14 cellular contexts compared by ENCODE assay signal in the genomic region with DNA sequence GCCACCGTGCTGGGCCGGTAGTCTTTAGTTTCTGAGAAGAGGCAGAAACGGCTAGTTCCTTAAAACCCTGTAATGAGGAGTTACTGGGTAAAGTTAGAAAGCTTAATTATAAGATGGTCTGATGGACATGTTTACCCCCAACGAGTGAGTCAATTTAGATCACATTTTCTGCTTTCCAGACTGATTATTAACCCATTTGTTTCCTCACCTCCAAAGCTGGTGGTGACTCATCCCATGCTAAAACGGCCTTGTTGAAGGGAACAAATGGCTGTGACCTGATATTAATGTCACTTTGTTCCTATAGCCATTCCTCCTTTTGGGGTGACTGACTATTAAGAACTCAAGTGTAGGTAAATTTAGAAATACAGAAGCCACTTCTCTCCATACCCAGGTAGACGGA.
A peak's percentile ranks its signal among the peaks of the same experiment; 100 is the strongest.
DNase-seq lines count a peak whose midpoint lies in the region.
"Had no signal": no experiment of that assay in that cellular context is flagged by ENCODE, and none has a peak within 500 bp of the region (broad histone marks: within the 10 kb centered on the region; RNA-seq: fewer than 3 reads in every experiment).

No MANE protein-coding gene starts in this region.

- peak; percentile 7 for DNase-seq in HK-2 (ENCODE audit: unreplicated experiment)
- peak; percentile 3 for DNase-seq in glomerular visceral epithelial cell (ENCODE audit: extremely low spot score)
- DNase-seq in renal cortical epithelial cell (ENCODE audit: low read depth): peak; percentile 64
- DNase-seq in NCI-H345 treated with DMSO at 0.1 percent for 48 hours (lab: John Stamatoyannopoulos, UW; ENCODE audit: unreplicated experiment): no peak
- no peak for DNase-seq in amniotic stem cell (lab: John Stamatoyannopoulos, UW)
- no peak for DNase-seq in SW 1271 (lab: John Stamatoyannopoulos, UW)
- DNase-seq: 8988T; AML-193; Caco-2; Calu3; CD4-positive, alpha-beta T cell; CD8-positive, alpha-beta T cell; DMS79 treated with DMSO at 0.1 percent for 48 hours; GF-D8 had no signal

Comparison
In these comparisons a context has a peak if more than half of its experiments do, and no peak if none do; other contexts are left out.
1. DNase-seq: peak in HK-2 (single experiment), glomerular visceral epithelial cell (single experiment) and renal cortical epithelial cell (single experiment); none in NCI-H345 treated with DMSO at 0.1 percent for 48 hours (single experiment), amniotic stem cell (single experiment) and SW 1271 (0 of 2).